In genomic region chr4:186150926-186151325, GRCh38 we compare ENCODE assay signal across 18 cellular contexts. TPM values are rescaled to one million over a fixed set of nuclear protein-coding genes. Genes with fewer than 3 reads are reported as not detected.
DNase-seq lines count a peak whose midpoint lies in the region; ATAC-seq and TF ChIP-seq lines count a peak whose summit lies in the region.
"Had no signal": no experiment of that assay in that cellular context is flagged by ENCODE, and none has a peak within 500 bp of the region (broad histone marks: within the 10 kb centered on the region; RNA-seq: fewer than 3 reads in every experiment).

No MANE protein-coding gene starts in this region.

- no peak overlapping the region for H3K27ac Mint-ChIP-seq in osteocyte (ENCODE audit: unreplicated experiment)
- H3K27ac Mint-ChIP-seq: HFFc6, T-helper 17 cell had no signal

- peak; percentile 39 for ATAC-seq in GM19438 (IDR thresholded peaks at IDR 0.05; ENCODE audit: low read depth, unreplicated experiment)
- peak; percentile 47 for ATAC-seq in HG03025 (IDR thresholded peaks at IDR 0.05; ENCODE audit: low FRiP score, unreplicated experiment)
- ATAC-seq: PC-3, T-helper 17 cell had no signal

- H3K4me2 ChIP-seq in OCI-LY3 (ENCODE audit: low read length): peak overlapping the region; percentile 41

- no peaks in the 10 kb centered on the region for H3K9me3 Mint-ChIP-seq in osteocyte (ENCODE audit: unreplicated experiment)
- H3K9me3 Mint-ChIP-seq: HFFc6 had no signal

- H3K27me3 Mint-ChIP-seq in osteocyte (ENCODE audit: unreplicated experiment): peaks cover 4% of the 10 kb centered on the region

- no peaks in the 10 kb centered on the region for H3K9me3 ChIP-seq in OCI-LY3 (ENCODE audit: insufficient read depth, low read length)

- no peak overlapping the region for H3K4me3 Mint-ChIP-seq in osteocyte (ENCODE audit: unreplicated experiment)
- H3K4me3 Mint-ChIP-seq: HFFc6, T-helper 17 cell had no signal

- H3K36me3 Mint-ChIP-seq in osteocyte (ENCODE audit: unreplicated experiment): peaks cover 2% of the 10 kb centered on the region

- TF ChIP-seq CTCF in OCI-LY3 (IDR thresholded peaks at IDR 0.05; ENCODE audit: low read depth, low read length): no peak
- no peak for TF ChIP-seq CTCF in osteocyte (IDR thresholded peaks at IDR 0.05)

- no peaks in the 10 kb centered on the region for H3K27me3 ChIP-seq in OCI-LY3 (ENCODE audit: low read depth, low read length)

- no peaks in the 10 kb centered on the region for H3K79me2 ChIP-seq in OCI-LY3 (ENCODE audit: low read length)

- no peaks in the 10 kb centered on the region for H3K36me3 ChIP-seq in OCI-LY3 (replicated peaks; ENCODE audit: low read depth, low read length)

- no peak overlapping the region for H3K27ac ChIP-seq in OCI-LY3 (ENCODE audit: low read length)
- H3K27ac ChIP-seq: C4-2B, RWPE1 had no signal

- H2AFZ ChIP-seq in OCI-LY3 (ENCODE audit: low read depth, low read length): no peak overlapping the region

- no peaks in the 10 kb centered on the region for H4K20me1 ChIP-seq in OCI-LY3 (ENCODE audit: insufficient read depth, low read length)

- DNase-seq in osteocyte (ENCODE audit: extremely low spot score, unreplicated experiment) (peak; percentile 64), NCI-H2107 (lab: John Stamatoyannopoulos, UW) (no peak), NCI-H2227 treated with DMSO at 0.1 percent for 48 hours (lab: John Stamatoyannopoulos, UW) (no peak), NCI-H187 (lab: John Stamatoyannopoulos, UW) (no peak), DMS153 (lab: John Stamatoyannopoulos, UW) (no peak)
- DNase-seq: HFFc6, Kasumi-1, NCI-H1105 treated with DMSO at 0.1 percent for 48 hours, NCI-H187 treated with DMSO at 0.1 percent for 48 hours, NCI-H446, NCI-H69, PC-3, T-helper 17 cell had no signal

- H3K4me1 ChIP-seq in OCI-LY3 (ENCODE audit: low read length): peaks cover 9% of the 10 kb centered on the region

- H3K4me3 ChIP-seq in OCI-LY3 (ENCODE audit: low read length): no peak overlapping the region

- H3K4me1 Mint-ChIP-seq in osteocyte (ENCODE audit: unreplicated experiment): no peaks in the 10 kb centered on the region

- no peak overlapping the region for H3K9ac ChIP-seq in OCI-LY3 (ENCODE audit: low read length)

RNA-seq across cellular contexts. Expression of gene CYP4V2, which starts 40.4 kb away (rescaled TPM):
- 14.1 and 14.4 TPM in 2 replicates for total RNA-seq in osteocyte

RNA-seq across cellular contexts. Expression of gene FAM149A, which starts 46.4 kb away (rescaled TPM):
- total RNA-seq in osteocyte: 2.0 and 2.3 TPM in 2 replicates
- total RNA-seq: HFFc6 had no signal
